In the genomic region with DNA sequence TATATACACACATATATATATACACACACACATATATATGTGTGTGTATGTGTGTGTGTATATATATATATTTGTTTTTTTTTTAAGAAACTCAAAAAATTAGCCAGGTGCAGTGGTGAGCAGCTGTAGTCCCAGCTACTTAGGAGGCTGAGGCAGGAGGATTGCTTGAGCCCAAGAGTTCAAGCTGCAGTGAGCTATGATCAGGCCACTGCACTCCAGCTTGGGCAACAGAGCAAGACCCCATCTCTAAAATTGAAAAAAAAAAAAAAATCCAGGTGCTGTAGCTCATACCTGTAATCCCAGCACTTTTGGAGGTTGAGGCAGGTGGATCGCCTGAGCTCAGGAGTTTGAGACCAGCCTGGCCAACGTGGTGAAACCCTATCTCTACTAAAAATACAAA, we compare ENCODE assay signal across 7 cellular contexts. TPM values are rescaled to one million over a fixed set of nuclear protein-coding genes. Genes with fewer than 3 reads are reported as not detected.
"Had no signal": no experiment of that assay in that cellular context is flagged by ENCODE, and none has a peak within 500 bp of the region (broad histone marks: within the 10 kb centered on the region; RNA-seq: fewer than 3 reads in every experiment).

No MANE protein-coding gene starts in this region.

RNA-seq across cellular contexts. Expression of gene CTSF, which starts 20.9 kb away (rescaled TPM):
- total RNA-seq: chondrocyte had no signal

RNA-seq across cellular contexts. Expression of gene ACTN3, which starts 42.6 kb away (rescaled TPM):
- total RNA-seq: ascending aorta, astrocyte, body of pancreas, bronchial epithelial cell, cerebellum had no signal
- polyA plus RNA-seq: aorta had no signal
